Comparison of ENCODE assay signal across 1 cellular context in genomic region chr17:40516581-40517285, GRCh38.
TF ChIP-seq lines count a peak whose summit lies in the region.

No MANE protein-coding gene starts in this region.

TF ChIP-seq in K562, 482 proteins besides CTCF, POLR2A, EP300 and RAD21 (continued from another document and continues in another):
- TF ChIP-seq BHLHE40 (IDR thresholded peaks at IDR 0.05; ENCODE audit: low read length): no peak
- TF ChIP-seq ETS2 (tag; IDR thresholded peaks at IDR 0.05; ENCODE audit: borderline replicate concordance, poor library complexity, severe bottlenecking): no peak
- TF ChIP-seq ZNF318 (IDR thresholded peaks at IDR 0.05; ENCODE audit: borderline replicate concordance in 1 of 2, low read depth in 1 of 2): no peak
- 0 out of 2 replicates have a peak, but pooled peaks have one; percentile 46 for TF ChIP-seq ERF (CRISPR knock-in tag; IDR thresholded peaks at IDR 0.05)
- no peak for TF ChIP-seq STAT6 (CRISPR knock-in tag; IDR thresholded peaks at IDR 0.05)
- TF ChIP-seq TGIF2 (CRISPR knock-in tag; IDR thresholded peaks at IDR 0.05): no peak
- TF ChIP-seq RBM39 (optimal IDR thresholded peaks at IDR 0.05; ENCODE audit: low read depth, low read length): no peak
- TF ChIP-seq ZNF212 (CRISPR knock-in tag; IDR thresholded peaks at IDR 0.05): no peak
- TF ChIP-seq LEF1 (IDR thresholded peaks at IDR 0.05): peak; percentile 99
- no peak for TF ChIP-seq CSDE1 (IDR thresholded peaks at IDR 0.05)
- TF ChIP-seq PHB (CRISPR knock-in tag; IDR thresholded peaks at IDR 0.05): no peak
- no peak for TF ChIP-seq ZNF41 (CRISPR knock-in tag; conservative IDR thresholded peaks at IDR 0.05)
- peak; percentile 99 for TF ChIP-seq ZEB2 (IDR thresholded peaks at IDR 0.05)
- TF ChIP-seq ATF3 (IDR thresholded peaks at IDR 0.05): 0 out of 2 replicates have a peak, but pooled peaks have one; percentile 14
- no peak for TF ChIP-seq ATF3 (CRISPR knock-in tag; conservative IDR thresholded peaks at IDR 0.05)
- TF ChIP-seq POLR2AphosphoS2 (IDR thresholded peaks at IDR 0.05; ENCODE audit: low read length): no peak
- no peak for TF ChIP-seq THAP7 (CRISPR knock-in tag; IDR thresholded peaks at IDR 0.05)
- TF ChIP-seq KDM1A (IDR thresholded peaks at IDR 0.05): peak; percentile 82
- no peak for TF ChIP-seq ZC3H4 (CRISPR knock-in tag; IDR thresholded peaks at IDR 0.05; ENCODE audit: borderline replicate concordance)
- no peak for TF ChIP-seq PURB (CRISPR knock-in tag; IDR thresholded peaks at IDR 0.05; ENCODE audit: low read depth)
- TF ChIP-seq HNRNPH1 (optimal IDR thresholded peaks at IDR 0.05; ENCODE audit: low read depth, low read length): no peak
- TF ChIP-seq EHMT2 (IDR thresholded peaks at IDR 0.05): no peak
- no peak for TF ChIP-seq GABPB2 (CRISPR knock-in tag; conservative IDR thresholded peaks at IDR 0.05)
- TF ChIP-seq TRIM25 (IDR thresholded peaks at IDR 0.05; ENCODE audit: borderline replicate concordance): no peak
- TF ChIP-seq NR2C1 (IDR thresholded peaks at IDR 0.05): no peak
- TF ChIP-seq NR2C1 (tag; IDR thresholded peaks at IDR 0.05): no peak
- TF ChIP-seq ZNF518B (CRISPR knock-in tag; IDR thresholded peaks at IDR 0.05): no peak
- no peak for TF ChIP-seq HOXB6 (CRISPR knock-in tag; IDR thresholded peaks at IDR 0.05; ENCODE audit: borderline replicate concordance)
- TF ChIP-seq HDAC2 (IDR thresholded peaks at IDR 0.05): peak; percentile 16; the same call in 1 of the 2 replicates
- TF ChIP-seq XRCC4 (IDR thresholded peaks at IDR 0.05; ENCODE audit: extremely low read depth, insufficient read depth, insufficient read length): no peak
- TF ChIP-seq FUS (optimal IDR thresholded peaks at IDR 0.05; ENCODE audit: low read depth, low read length): no peak
- no peak for TF ChIP-seq BRCA1 (IDR thresholded peaks at IDR 0.05)
- TF ChIP-seq BRCA1 (CRISPR knock-in tag; IDR thresholded peaks at IDR 0.05): no peak
- TF ChIP-seq FIP1L1 (IDR thresholded peaks at IDR 0.05; ENCODE audit: low read depth, low read length, poor library complexity, severe bottlenecking): no peak
- TF ChIP-seq CC2D1A (IDR thresholded peaks at IDR 0.05): peak; percentile 61; the same call in 1 of the 2 replicates
- no peak for TF ChIP-seq SMARCC2 (IDR thresholded peaks at IDR 0.05; ENCODE audit: low read depth)
- no peak for TF ChIP-seq ZKSCAN8 (CRISPR knock-in tag; IDR thresholded peaks at IDR 0.05)
- TF ChIP-seq KLF16 (IDR thresholded peaks at IDR 0.05): peak; percentile 88
- TF ChIP-seq NFE2L1 (tag; IDR thresholded peaks at IDR 0.05; ENCODE audit: borderline replicate concordance, low read depth): no peak
- TF ChIP-seq TRIM24 (IDR thresholded peaks at IDR 0.05): peak; percentile 65 to 69; a peak in 3 of 4 replicates
- TF ChIP-seq ID3 (CRISPR knock-in tag; IDR thresholded peaks at IDR 0.05): no peak
- peak; percentile 69; the same call in 1 of the 2 replicates for TF ChIP-seq ID3 (tag; IDR thresholded peaks at IDR 0.05)
- no peak for TF ChIP-seq ZNF695 (CRISPR knock-in tag; IDR thresholded peaks at IDR 0.05)
- no peak for TF ChIP-seq NCOA4 (IDR thresholded peaks at IDR 0.05; ENCODE audit: partially characterized antibody)
- no peak for TF ChIP-seq GTF3C2 (IDR thresholded peaks at IDR 0.05; ENCODE audit: borderline replicate concordance, extremely low read depth, insufficient read length)
- TF ChIP-seq HDAC6 (IDR thresholded peaks at IDR 0.05; ENCODE audit: low read depth, low read length): no peak
- TF ChIP-seq ZFX (CRISPR knock-in tag; IDR thresholded peaks at IDR 0.05): no peak
